Comparison of ENCODE assay signal across 18 cellular contexts in the genomic region with DNA sequence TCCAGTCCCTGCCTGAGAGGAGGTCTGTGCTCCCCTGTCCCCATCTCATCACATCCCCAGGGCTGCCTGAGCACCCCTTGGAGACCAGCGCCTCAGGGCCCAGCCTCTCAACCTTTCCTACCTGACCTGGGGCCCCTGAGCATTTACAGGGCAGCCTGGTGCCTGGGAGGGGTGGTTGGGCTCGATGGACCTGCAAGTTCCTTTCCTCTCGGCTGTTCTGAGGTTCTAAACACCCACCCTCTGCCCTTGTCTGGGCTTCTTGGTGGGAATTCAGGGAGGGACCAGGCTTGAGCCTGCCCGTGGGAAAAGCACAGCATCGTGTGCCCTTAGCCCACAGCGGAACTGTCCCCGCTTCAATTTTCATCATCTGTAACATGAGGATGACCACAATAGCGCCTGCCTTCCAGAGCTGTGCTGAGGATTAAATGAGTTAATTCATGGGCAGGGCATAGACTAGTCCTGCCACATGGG.
A peak's percentile ranks its signal among the peaks of the same experiment; 100 is the strongest.
DNase-seq lines count a peak whose midpoint lies in the region; ATAC-seq and TF ChIP-seq lines count a peak whose summit lies in the region.
"Had no signal": no experiment of that assay in that cellular context is flagged by ENCODE, and none has a peak within 500 bp of the region (broad histone marks: within the 10 kb centered on the region; RNA-seq: fewer than 3 reads in every experiment).

No MANE protein-coding gene starts in this region.

- H3K4me1 ChIP-seq in upper lobe of right lung, result no peaks in the 10 kb centered on the region
- H3K4me1 ChIP-seq in gastroesophageal sphincter, result peaks cover 0 to 30% (median 0%) of the 10 kb centered on the region in 3 donors
- H3K4me1 ChIP-seq: HAP-1 had no signal

- H3K4me1 Mint-ChIP-seq in activated T-cell treated with anti-CD3 and anti-CD28 coated beads, Interleukin-2, amount 50 U/mL, for 24 hours (ENCODE audit: low read depth), result no peaks in the 10 kb centered on the region
- H3K4me1 Mint-ChIP-seq in activated T-cell treated with anti-CD3 and anti-CD28 coated beads, Interleukin-2, amount 50 U/mL, for 72 hours (ENCODE audit: low read depth), result no peaks in the 10 kb centered on the region
- H3K4me1 Mint-ChIP-seq: CD4-positive, CD25-positive, alpha-beta regulatory T cell had no signal

- no peaks in the 10 kb centered on the region for H3K36me3 Mint-ChIP-seq in activated T-cell treated with anti-CD3 and anti-CD28 coated beads, Interleukin-2, amount 50 U/mL, for 24 hours (ENCODE audit: low read depth)
- H3K36me3 Mint-ChIP-seq in activated T-cell treated with anti-CD3 and anti-CD28 coated beads, Interleukin-2, amount 50 U/mL, for 72 hours (ENCODE audit: insufficient read depth in 2 of 2), result no peaks in the 10 kb centered on the region
- H3K36me3 Mint-ChIP-seq: CD4-positive, CD25-positive, alpha-beta regulatory T cell had no signal

- no peak overlapping the region for H3K27ac Mint-ChIP-seq in activated T-cell treated with anti-CD3 and anti-CD28 coated beads, Interleukin-2, amount 50 U/mL, for 24 hours
- H3K27ac Mint-ChIP-seq in activated T-cell treated with anti-CD3 and anti-CD28 coated beads, Interleukin-2, amount 50 U/mL, for 72 hours, result no peak overlapping the region
- H3K27ac Mint-ChIP-seq: CD4-positive, CD25-positive, alpha-beta regulatory T cell had no signal

- peaks cover 17% of the 10 kb centered on the region for H3K27me3 Mint-ChIP-seq in activated T-cell treated with anti-CD3 and anti-CD28 coated beads, Interleukin-2, amount 50 U/mL, for 24 hours
- peaks cover 24% of the 10 kb centered on the region for H3K27me3 Mint-ChIP-seq in activated T-cell treated with anti-CD3 and anti-CD28 coated beads, Interleukin-2, amount 50 U/mL, for 72 hours (ENCODE audit: low read depth)

- WGBS in gastroesophageal sphincter (ENCODE audit: low coverage in 1 of 2), 2 donors, result 89 to 92% methylated on average over 5 to 6 of the region's 8 CpGs

- TF ChIP-seq POLR2A in gastroesophageal sphincter (IDR thresholded peaks at IDR 0.05), result no peak

- H3K4me3 Mint-ChIP-seq in activated T-cell treated with anti-CD3 and anti-CD28 coated beads, Interleukin-2, amount 50 U/mL, for 24 hours, result no peak overlapping the region
- H3K4me3 Mint-ChIP-seq in activated T-cell treated with anti-CD3 and anti-CD28 coated beads, Interleukin-2, amount 50 U/mL, for 72 hours, result no peak overlapping the region
- H3K4me3 Mint-ChIP-seq: CD4-positive, CD25-positive, alpha-beta regulatory T cell had no signal

- H3K36me3 ChIP-seq in upper lobe of right lung (no peaks in the 10 kb centered on the region), gastroesophageal sphincter (no peaks in the 10 kb centered on the region)
- H3K36me3 ChIP-seq: BE2C, HAP-1 had no signal

- H3K27me3 ChIP-seq in upper lobe of right lung, result no peaks in the 10 kb centered on the region
- H3K27me3 ChIP-seq in gastroesophageal sphincter, result no peaks in the 10 kb centered on the region
- H3K27me3 ChIP-seq: BE2C had no signal

- peak; percentile 7 for DNase-seq in activated T-cell treated with anti-CD3 and anti-CD28 coated beads, Interleukin-2, amount 50 U/mL, for 24 hours
- DNase-seq in activated T-cell treated with anti-CD3 and anti-CD28 coated beads, Interleukin-2, amount 50 U/mL, for 72 hours, result no peak
- DNase-seq in myocyte (ENCODE audit: low read depth) (peak; percentile 11), upper lobe of right lung (peak; percentile 46), retina (no peak)
- DNase-seq: BE2C; CD4-positive, CD25-positive, alpha-beta regulatory T cell; COR-L47; DMS153; GDM1; NCI-H2107; NCI-H510A treated with DMSO at 0.1 percent for 48 hours; SK-N-SH had no signal

- no peak overlapping the region for H3K4me3 ChIP-seq in upper lobe of right lung
- no peak overlapping the region for H3K4me3 ChIP-seq in gastroesophageal sphincter
- H3K4me3 ChIP-seq: HAP-1 had no signal

- no peaks in the 10 kb centered on the region for H3K9me3 Mint-ChIP-seq in activated T-cell treated with anti-CD3 and anti-CD28 coated beads, Interleukin-2, amount 50 U/mL, for 24 hours
- H3K9me3 Mint-ChIP-seq in activated T-cell treated with anti-CD3 and anti-CD28 coated beads, Interleukin-2, amount 50 U/mL, for 72 hours, result no peaks in the 10 kb centered on the region

- peak overlapping the region; percentile 42 for H3K27ac ChIP-seq in cingulate gyrus (ENCODE audit: low read depth, low read length)
- no peak overlapping the region for H3K27ac ChIP-seq in upper lobe of right lung
- no peak overlapping the region for H3K27ac ChIP-seq in gastroesophageal sphincter

- intact Hi-C loops in upper lobe of right lung (cut with DNase I), result no loop called here

- no peak for TF ChIP-seq CTCF in upper lobe of right lung (IDR thresholded peaks at IDR 0.05)
- TF ChIP-seq CTCF in gastroesophageal sphincter (IDR thresholded peaks at IDR 0.05), result no peak

- no peak for TF ChIP-seq EP300 in gastroesophageal sphincter (IDR thresholded peaks at IDR 0.05)

- no peaks in the 10 kb centered on the region for H3K9me3 ChIP-seq in upper lobe of right lung
- no peaks in the 10 kb centered on the region for H3K9me3 ChIP-seq in gastroesophageal sphincter
- H3K9me3 ChIP-seq: BE2C, HAP-1, SK-N-SH had no signal

- ATAC-seq in activated T-cell treated with anti-CD3 and anti-CD28 coated beads, Interleukin-2, amount 50 U/mL, for 72 hours (replicated peaks in 1 of 2), result no peak
- ATAC-seq in upper lobe of right lung (no peak), HG02798 (IDR thresholded peaks at IDR 0.05; ENCODE audit: poor library complexity, unreplicated experiment) (no peak), gastroesophageal sphincter (no peak)
- ATAC-seq: Panc1 had no signal

Comparison
In these comparisons a context has a peak if more than half of its experiments do, and no peak if none do; other contexts are left out.
1. DNase-seq: peak in activated T-cell treated with anti-CD3 and anti-CD28 coated beads, Interleukin-2, amount 50 U/mL, for 24 hours (single experiment), myocyte (single experiment) and upper lobe of right lung (single experiment); none in activated T-cell treated with anti-CD3 and anti-CD28 coated beads, Interleukin-2, amount 50 U/mL, for 72 hours (0 of 2) and retina (single experiment).